25 cellular contexts compared by ENCODE assay signal in the genomic region with DNA sequence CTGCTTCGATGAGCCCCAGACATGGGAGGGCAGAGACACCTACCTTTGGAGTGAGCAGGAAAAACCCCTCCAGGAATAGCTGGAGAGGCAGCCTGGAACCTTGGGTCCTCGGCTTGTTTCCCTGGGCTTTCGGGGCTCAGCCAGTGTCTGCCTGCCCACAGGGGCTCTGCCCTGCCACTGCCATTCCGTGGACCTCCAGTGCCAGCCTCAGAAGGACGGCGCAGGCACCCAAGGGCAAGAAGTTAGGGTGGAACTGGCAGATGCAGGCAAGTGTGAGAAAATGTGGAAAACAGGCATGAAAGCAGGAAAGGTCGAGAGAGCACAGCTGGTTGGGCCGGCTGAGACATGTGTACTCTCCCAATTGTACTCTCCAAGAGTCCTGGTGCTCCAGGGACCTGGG.
"Had no signal": no experiment of that assay in that cellular context is flagged by ENCODE, and none has a peak within 500 bp of the region (broad histone marks: within the 10 kb centered on the region; RNA-seq: fewer than 3 reads in every experiment).

No MANE protein-coding gene starts in this region.

- H3K36me3 Mint-ChIP-seq: naive B cell had no signal

- H3K36me3 ChIP-seq: lower lobe of right lung, tibial artery had no signal

- FAIRE-seq: endothelial cell of umbilical vein, islet of Langerhans, urothelium cell line had no signal

- DNase-seq: activated CD4-positive, alpha-beta T cell treated with anti-CD3 and anti-CD28 coated beads for 1 hour; activated CD4-positive, alpha-beta T cell treated with anti-CD3 and anti-CD28 coated beads, Interleukin-2, amount 50 U/mL, for 1 hour; activated gamma-delta T cell; activated naive CD4-positive, alpha-beta T cell treated with anti-CD3 and anti-CD28 coated beads, Interleukin-2, amount 50 U/mL, for 16 hours; activated naive CD8-positive, alpha-beta T cell treated with anti-CD3 and anti-CD28 coated beads, Interleukin-2, amount 50 U/mL, for 24 hours; activated T-cell treated with anti-CD3 and anti-CD28 coated beads for 4 hours; effector CD8-positive, alpha-beta T cell; foreskin melanocyte; glutamatergic neuron; left colon; lower lobe of right lung; mesendoderm; naive B cell; occipital lobe; posterior cingulate gyrus; stimulated activated CD4-positive, alpha-beta T cell treated with anti-CD3 and anti-CD28 coated beads, Interleukin-4, amount 100 ng/mL, for 4 hours; T-helper 9 cell had no signal

- H3K9me3 Mint-ChIP-seq: activated naive CD8-positive, alpha-beta T cell treated with anti-CD3 and anti-CD28 coated beads, Interleukin-2, amount 50 U/mL, for 24 hours; activated T-helper 1 cell treated with anti-CD3 and anti-CD28 coated beads, Interleukin-12 subunit alpha, Interleukin-12 subunit beta, Interleukin-2, Interleukin-4 antibody, amounts not matched to agents 30 ng/mL and 10 ng/mL and 1 ng/mL, durations not matched to agents 14 hours and 24 hours and 36 hours; dendritic cell treated with granulocyte-macrophage colony-stimulating factor and Interleukin-4, amounts not matched to agents 40 ng/mL and 50 ng/mL, for 4 days; stimulated activated naive CD8-positive, alpha-beta T cell treated with anti-CD3 and anti-CD28 coated beads, Interleukin-15, Interleukin-2, amounts not matched to agents 100 ng/mL and 50 ng/mL, for 24 hours had no signal

- H3K4me3 ChIP-seq: lower lobe of right lung, tibial artery had no signal

- H3K27ac ChIP-seq: lower lobe of right lung, tibial artery had no signal

- H3K27me3 ChIP-seq: tibial artery had no signal

- H3K4me1 Mint-ChIP-seq: activated naive CD8-positive, alpha-beta T cell treated with anti-CD3 and anti-CD28 coated beads, Interleukin-2, amount 50 U/mL, for 24 hours; naive B cell had no signal

- H3K4me3 Mint-ChIP-seq: activated naive CD8-positive, alpha-beta T cell treated with anti-CD3 and anti-CD28 coated beads, Interleukin-2, amount 50 U/mL, for 24 hours; activated T-helper 1 cell treated with anti-CD3 and anti-CD28 coated beads, Interleukin-12 subunit alpha, Interleukin-12 subunit beta, Interleukin-2, Interleukin-4 antibody, amounts not matched to agents 30 ng/mL and 10 ng/mL and 1 ng/mL, durations not matched to agents 14 hours and 24 hours and 36 hours; dendritic cell treated with granulocyte-macrophage colony-stimulating factor and Interleukin-4, amounts not matched to agents 40 ng/mL and 50 ng/mL, for 4 days; naive B cell; stimulated activated naive CD8-positive, alpha-beta T cell treated with anti-CD3 and anti-CD28 coated beads, Interleukin-15, Interleukin-2, amounts not matched to agents 100 ng/mL and 50 ng/mL, for 24 hours had no signal

- H3K4me1 ChIP-seq: lower lobe of right lung, tibial artery had no signal

- H3K27ac Mint-ChIP-seq: activated naive CD8-positive, alpha-beta T cell treated with anti-CD3 and anti-CD28 coated beads, Interleukin-2, amount 50 U/mL, for 24 hours; activated T-helper 1 cell treated with anti-CD3 and anti-CD28 coated beads, Interleukin-12 subunit alpha, Interleukin-12 subunit beta, Interleukin-2, Interleukin-4 antibody, amounts not matched to agents 30 ng/mL and 10 ng/mL and 1 ng/mL, durations not matched to agents 14 hours and 24 hours and 36 hours; dendritic cell treated with granulocyte-macrophage colony-stimulating factor and Interleukin-4, amounts not matched to agents 40 ng/mL and 50 ng/mL, for 4 days; naive B cell; stimulated activated naive CD8-positive, alpha-beta T cell treated with anti-CD3 and anti-CD28 coated beads, Interleukin-15, Interleukin-2, amounts not matched to agents 100 ng/mL and 50 ng/mL, for 24 hours had no signal

- ATAC-seq: activated naive CD8-positive, alpha-beta T cell treated with anti-CD3 and anti-CD28 coated beads, Interleukin-2, amount 50 U/mL, for 24 hours; esophagus mucosa; left colon; lower lobe of right lung had no signal

- H3K9me3 ChIP-seq: lower lobe of right lung, tibial artery had no signal
